ENCODE assay signal across 14 cellular contexts in the genomic region with DNA sequence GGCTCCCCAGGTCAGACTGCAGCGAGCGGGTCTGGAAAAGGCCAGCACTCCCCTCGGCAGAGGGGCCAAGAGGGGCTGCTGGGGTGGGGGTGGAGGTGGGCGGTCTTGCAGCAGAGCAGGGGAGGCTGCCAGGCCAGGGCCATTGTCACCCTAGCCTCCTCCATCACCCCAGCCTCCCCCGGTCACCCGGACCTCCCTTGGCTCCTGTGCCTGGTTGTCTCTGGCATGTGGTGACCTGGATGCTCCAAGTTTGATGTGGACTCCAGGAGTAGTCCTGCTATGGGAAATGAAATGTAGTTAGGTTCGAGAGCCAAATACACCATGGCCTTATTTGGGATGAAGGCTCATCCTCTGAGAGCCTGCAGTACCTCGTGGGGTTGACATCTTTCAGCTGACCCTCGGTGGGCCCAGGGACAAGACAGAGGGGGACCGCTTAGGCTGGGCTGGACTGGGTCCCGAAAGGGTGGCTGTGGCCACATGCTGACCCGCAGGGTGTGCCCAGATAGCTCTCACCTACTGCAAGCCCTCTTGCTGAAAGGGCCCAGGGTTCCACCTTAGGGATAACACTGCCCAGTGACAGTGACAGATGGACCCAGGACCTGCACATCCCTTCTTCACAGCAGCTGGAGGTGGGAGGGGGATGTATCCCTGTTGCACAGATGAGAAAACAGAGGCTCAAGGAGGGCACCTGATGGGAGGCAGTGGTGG. TPM values are rescaled to one million over a fixed set of nuclear protein-coding genes. Genes with fewer than 3 reads are reported as not detected.
"Had no signal": no experiment of that assay in that cellular context is flagged by ENCODE, and none has a peak within 500 bp of the region (broad histone marks: within the 10 kb centered on the region; RNA-seq: fewer than 3 reads in every experiment).

No MANE protein-coding gene starts in this region.

- ATAC-seq: left lung had no signal

- H3K36me3 Mint-ChIP-seq: activated naive CD8-positive, alpha-beta T cell; WTC11 had no signal

- H3K4me1 ChIP-seq: pancreas had no signal

- H3K4me1 Mint-ChIP-seq: activated CD4-positive, alpha-beta T cell treated with anti-CD3 and anti-CD28 coated beads for 36 hours had no signal

- H3K4me3 ChIP-seq: left lung, pancreas, spleen, tibial nerve had no signal

- H3K9me3 ChIP-seq: left lung, pancreas, tibial nerve had no signal

- H3K36me3 ChIP-seq: left lung, pancreas, spleen, tibial nerve had no signal

- H3K27ac ChIP-seq: left lung, pancreas, spleen, tibial nerve had no signal

- H3K27me3 ChIP-seq: left lung, pancreas, tibial nerve had no signal

- DNase-seq: central memory CD4-positive, alpha-beta T cell; foreskin melanocyte; left lung; mammary epithelial cell; spleen had no signal

- H3K4me3 Mint-ChIP-seq: activated CD4-positive, alpha-beta T cell treated with anti-CD3 and anti-CD28 coated beads for 36 hours; activated naive CD8-positive, alpha-beta T cell; neural crest cell; T-helper 2 cell treated with Interferon-gamma antibody and Interleukin-4, amounts not matched to agents 5 μg/mL and 100 μg/mL, for 36 hours; WTC11 had no signal

- H3K27me3 Mint-ChIP-seq: activated naive CD8-positive, alpha-beta T cell had no signal

- H3K9me3 Mint-ChIP-seq: neural crest cell; T-helper 2 cell treated with Interferon-gamma antibody and Interleukin-4, amounts not matched to agents 5 μg/mL and 100 μg/mL, for 36 hours; WTC11 had no signal

- H3K27ac Mint-ChIP-seq: activated CD4-positive, alpha-beta T cell treated with anti-CD3 and anti-CD28 coated beads for 36 hours; activated naive CD8-positive, alpha-beta T cell; T-helper 2 cell treated with Interferon-gamma antibody and Interleukin-4, amounts not matched to agents 5 μg/mL and 100 μg/mL, for 36 hours; WTC11 had no signal

RNA-seq across cellular contexts. Expression of gene MRGPRD, which starts 24.1 kb away (rescaled TPM):
- total RNA-seq: activated CD4-positive, alpha-beta T cell treated with anti-CD3 and anti-CD28 coated beads for 36 hours; epithelial cell of proximal tubule; kidney epithelial cell; left lung; mammary epithelial cell; neural crest cell; pancreas; spleen; tibial nerve; WTC11 had no signal
- polyA plus RNA-seq: mammary epithelial cell, pancreas, spleen had no signal

RNA-seq across cellular contexts. Expression of gene MRGPRF, which starts 56.3 kb away (rescaled TPM):
- total RNA-seq: activated CD4-positive, alpha-beta T cell treated with anti-CD3 and anti-CD28 coated beads for 36 hours had no signal
